In the genomic region with DNA sequence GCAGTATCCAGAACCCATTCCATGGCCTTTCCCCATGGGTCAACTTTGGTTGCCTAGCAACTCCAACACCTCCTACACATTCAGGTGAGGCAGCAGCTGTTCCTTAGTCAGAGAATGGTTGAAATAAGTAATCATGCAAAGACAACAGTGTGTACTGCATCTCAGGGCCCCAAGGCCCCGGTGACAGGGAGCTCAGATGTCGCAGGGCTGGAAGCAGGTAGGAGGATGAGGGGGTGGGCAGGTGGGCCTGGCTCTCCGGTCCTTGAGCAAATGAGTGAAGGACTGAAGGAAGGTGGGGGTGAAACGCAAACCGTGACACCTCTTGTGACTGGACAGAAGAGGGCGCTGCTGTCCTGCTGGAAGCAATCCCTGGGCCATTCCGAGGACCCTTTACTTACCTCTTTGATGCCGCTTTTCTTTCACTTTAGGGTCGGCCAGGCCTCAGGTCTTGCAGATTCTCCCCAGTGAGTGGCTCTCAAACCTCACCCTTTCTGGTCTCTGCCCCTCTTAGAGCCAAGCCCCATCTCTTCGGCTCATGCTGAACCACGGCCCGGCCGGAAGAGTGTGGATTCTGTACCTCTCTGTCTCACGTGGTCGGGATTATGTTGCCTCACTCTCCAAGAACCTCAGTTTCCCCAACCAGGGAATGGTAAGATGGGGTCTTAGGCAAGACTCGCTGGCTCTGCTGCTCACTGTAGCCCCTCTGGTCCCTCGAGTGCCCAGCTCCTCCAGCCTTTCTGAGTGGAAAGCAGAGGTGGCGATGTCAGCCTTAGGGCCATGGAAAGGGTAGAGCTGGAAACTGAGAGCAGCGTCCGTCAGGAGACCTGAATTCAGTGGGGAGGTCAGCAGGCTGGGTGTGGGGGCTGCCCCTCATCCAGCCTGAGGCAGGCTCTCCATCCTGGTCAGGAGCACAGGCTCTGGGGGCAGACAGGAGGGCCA, we compare ENCODE assay signal across 8 cellular contexts. TPM values are rescaled to one million over a fixed set of nuclear protein-coding genes. Genes with fewer than 3 reads are reported as not detected.
DNase-seq lines count a peak whose midpoint lies in the region; ATAC-seq, FAIRE-seq and TF ChIP-seq lines count a peak whose summit lies in the region.

No MANE protein-coding gene starts in this region.

- POLR2A ChIA-PET in activated naive CD8-positive, alpha-beta T cell treated with anti-CD3 and anti-CD28 coated beads, Interleukin-2, amount 10 ng/mL, durations not matched to agents 7 days and 5 days (lab: Charles Lee) = interaction anchor here (1.1 to 1.2 kb wide), 2 partner anchors 251 to 264 kb away, joined by 3 to 7 read pairs; no protein-coding TSS in a partner anchor

- no peak overlapping the region for H3K27ac Mint-ChIP-seq in activated naive CD8-positive, alpha-beta T cell treated with anti-CD3 and anti-CD28 coated beads, Interleukin-2, amount 10 ng/mL, durations not matched to agents 7 days and 5 days

- TF ChIP-seq CTCF in omental fat pad (IDR thresholded peaks at IDR 0.05) = no peak

- WGBS in small intestine, 3 donors = 29 to 40% (median 32%) methylated on average over 20 of the region's 20 CpGs

- intact Hi-C loops in left ventricle myocardium superior (cut with micrococcal nuclease) = no loop called here

- H3K4me1 ChIP-seq in small intestine (ENCODE audit: control insufficient read depth in 2 of 2, insufficient read depth in 1 of 2, low read depth in 1 of 2, low read length in 1 of 2) = no peaks in the 10 kb centered on the region

- H3K9me3 Mint-ChIP-seq in activated naive CD8-positive, alpha-beta T cell treated with anti-CD3 and anti-CD28 coated beads, Interleukin-2, amount 10 ng/mL, durations not matched to agents 7 days and 5 days = no peaks in the 10 kb centered on the region

- no peaks in the 10 kb centered on the region for H3K27me3 ChIP-seq in small intestine (ENCODE audit: control insufficient read depth in 2 of 2, insufficient read depth in 2 of 2, low read length in 2 of 2)

- H3K27ac ChIP-seq in small intestine (ENCODE audit: low read depth in 1 of 2, low read length in 1 of 2) = no peak overlapping the region

- H3K4me3 ChIP-seq in small intestine (ENCODE audit: low read depth in 1 of 2, low read length in 2 of 2) = no peak overlapping the region

- H3K27me3 Mint-ChIP-seq in activated naive CD8-positive, alpha-beta T cell treated with anti-CD3 and anti-CD28 coated beads, Interleukin-2, amount 10 ng/mL, durations not matched to agents 7 days and 5 days = peaks cover 30% of the 10 kb centered on the region

- no peak for FAIRE-seq in small intestine (lab: Jason Lieb, UNC)

- H3K4me3 Mint-ChIP-seq in activated naive CD8-positive, alpha-beta T cell treated with anti-CD3 and anti-CD28 coated beads, Interleukin-2, amount 10 ng/mL, durations not matched to agents 7 days and 5 days = peak overlapping the region; percentile 53

- peak; percentile 80 for ATAC-seq in activated naive CD8-positive, alpha-beta T cell treated with anti-CD3 and anti-CD28 coated beads, Interleukin-2, amount 10 ng/mL, durations not matched to agents 7 days and 5 days (ENCODE audit: low read depth)
- ATAC-seq in left ventricle myocardium superior (peak; percentile 77), HG02938 (IDR thresholded peaks at IDR 0.05; ENCODE audit: unreplicated experiment) (no peak), omental fat pad (ENCODE audit: low FRiP score) (no peak)

- peaks cover 3% of the 10 kb centered on the region for H3K4me1 Mint-ChIP-seq in activated naive CD8-positive, alpha-beta T cell treated with anti-CD3 and anti-CD28 coated beads, Interleukin-2, amount 10 ng/mL, durations not matched to agents 7 days and 5 days

- H3K36me3 Mint-ChIP-seq in activated naive CD8-positive, alpha-beta T cell treated with anti-CD3 and anti-CD28 coated beads, Interleukin-2, amount 10 ng/mL, durations not matched to agents 7 days and 5 days = no peaks in the 10 kb centered on the region

- DNase-seq in DMS153 (lab: John Stamatoyannopoulos, UW) (peak; percentile 72), LoVo (ENCODE audit: low spot score) (peak; percentile 30), SHP77 treated with DMSO at 0.1 percent for 48 hours (lab: John Stamatoyannopoulos, UW) (peak; percentile 72), left ventricle myocardium superior (no peak), small intestine (peak; percentile 25), omental fat pad (ENCODE audit: low spot score) (no peak)
- DNase-seq in activated naive CD8-positive, alpha-beta T cell treated with anti-CD3 and anti-CD28 coated beads, Interleukin-2, amount 10 ng/mL, durations not matched to agents 7 days and 5 days = peak; percentile 62

- H3K9me3 ChIP-seq in small intestine (ENCODE audit: control insufficient read depth, low read depth) = no peaks in the 10 kb centered on the region

- no peaks in the 10 kb centered on the region for H3K36me3 ChIP-seq in small intestine (ENCODE audit: control insufficient read depth in 2 of 2, insufficient read depth in 2 of 2, low read length in 2 of 2)

RNA-seq across cellular contexts. Expression of a gene that starts 5.6 kb away (rescaled TPM):
- not detected for total RNA-seq in activated naive CD8-positive, alpha-beta T cell treated with anti-CD3 and anti-CD28 coated beads, Interleukin-2, amount 10 ng/mL, durations not matched to agents 7 days and 5 days
- total RNA-seq in left ventricle myocardium superior (not detected), omental fat pad (not detected)
- not detected for polyA plus RNA-seq in small intestine

Comparison
In these comparisons a context has a peak if more than half of its experiments do, and no peak if none do; other contexts are left out.
1. DNase-seq: peak in DMS153 (single experiment), LoVo (single experiment), SHP77 treated with DMSO at 0.1 percent for 48 hours (single experiment), activated naive CD8-positive, alpha-beta T cell treated with anti-CD3 and anti-CD28 coated beads, Interleukin-2, amount 10 ng/mL, durations not matched to agents 7 days and 5 days (single experiment) and small intestine (single experiment); none in left ventricle myocardium superior (single experiment) and omental fat pad (single experiment).
2. ATAC-seq: peak in activated naive CD8-positive, alpha-beta T cell treated with anti-CD3 and anti-CD28 coated beads, Interleukin-2, amount 10 ng/mL, durations not matched to agents 7 days and 5 days (single experiment) and left ventricle myocardium superior (single experiment); none in HG02938 (single experiment) and omental fat pad (single experiment).